In genomic region chr2:147844691-147845607, GRCh38 we compare ENCODE assay signal across 8 cellular contexts. TPM values are rescaled to one million over a fixed set of nuclear protein-coding genes. Genes with fewer than 3 reads are reported as not detected.
DNase-seq lines count a peak whose midpoint lies in the region; ATAC-seq and TF ChIP-seq lines count a peak whose summit lies in the region.

Gene ACVR2A, plus strand, starts transcription at chr2:147845029. Its CDS starts 124 bp downstream, at chr2:147845153.

- H2AFZ ChIP-seq in ACC112 (ENCODE audit: low read length, unreplicated experiment): peak within 1 kb of the TSS; percentile 88

- no peak for TF ChIP-seq CTCF in mucosa of descending colon (IDR thresholded peaks at IDR 0.05)

- ATAC-seq in GM18519 (IDR thresholded peaks at IDR 0.05; ENCODE audit: low FRiP score, unreplicated experiment) (peak; percentile 50), HG03039 (IDR thresholded peaks at IDR 0.05; ENCODE audit: unreplicated experiment) (peak; percentile 37), mucosa of descending colon (peak; percentile 27)
- peak; percentile 72 for ATAC-seq in stimulated activated memory B cell treated with anti-CD40 and anti-IgM and Interleukin-4, amounts not matched to agents 10 μg/mL and 1 μg/mL and 100 μg/mL, for 72 hours

- H3K27ac ChIP-seq in ACC112 (ENCODE audit: low read depth, low read length) (peak within 1 kb of the TSS; percentile 87), epithelial cell of prostate (peak within 1 kb of the TSS; percentile 94)

- peaks cover 2% of the 10 kb centered on the region for H3K9me3 Mint-ChIP-seq in stimulated activated memory B cell treated with anti-CD40 and anti-IgM and Interleukin-4, amounts not matched to agents 10 μg/mL and 1 μg/mL and 100 μg/mL, for 72 hours

- H3K36me3 ChIP-seq in ACC112 (ENCODE audit: insufficient read depth, low read length) (no peaks in the 10 kb centered on the region), mucosa of descending colon (ENCODE audit: low read depth) (no peaks in the 10 kb centered on the region)

- H3K4me1 ChIP-seq in ACC112 (ENCODE audit: control insufficient read depth, insufficient read depth, low read length, unreplicated experiment) (peaks cover 14% of the 10 kb centered on the region), mucosa of descending colon (ENCODE audit: low read depth) (peaks cover 2% of the 10 kb centered on the region)

- H3K79me2 ChIP-seq in ACC112 (ENCODE audit: control insufficient read depth, insufficient read depth, low read length, unreplicated experiment): peaks cover 44% of the 10 kb centered on the region

- peaks cover 41% of the 10 kb centered on the region for H3K27me3 Mint-ChIP-seq in stimulated activated memory B cell treated with anti-CD40 and anti-IgM and Interleukin-4, amounts not matched to agents 10 μg/mL and 1 μg/mL and 100 μg/mL, for 72 hours

- DNase-seq in NCI-H345 (lab: John Stamatoyannopoulos, UW) (peak; percentile 73), epithelial cell of prostate (ENCODE audit: low read depth, low spot score) (no peak), mucosa of descending colon (peak; percentile 52 to 72 (median 59))
- DNase-seq in activated CD8-positive, alpha-beta memory T cell treated with anti-CD3 and anti-CD28 coated beads, Interleukin-2, amount 50 U/mL, for 24 hours (ENCODE audit: extremely low read depth): peak; percentile 14

- no peaks in the 10 kb centered on the region for H3K9me3 ChIP-seq in mucosa of descending colon

- H3K4me3 ChIP-seq in ACC112 (ENCODE audit: low read depth, low read length) (peak within 1 kb of the TSS; percentile 90), mucosa of descending colon (peak within 1 kb of the TSS; percentile 61)

- peak within 1 kb of the TSS; percentile 85 for H3K27ac Mint-ChIP-seq in stimulated activated memory B cell treated with anti-CD40 and anti-IgM and Interleukin-4, amounts not matched to agents 10 μg/mL and 1 μg/mL and 100 μg/mL, for 72 hours

- H3K27me3 ChIP-seq in ACC112 (ENCODE audit: insufficient read depth, low read length): no peaks in the 10 kb centered on the region

- peak within 1 kb of the TSS; percentile 86 for H3K4me3 Mint-ChIP-seq in stimulated activated memory B cell treated with anti-CD40 and anti-IgM and Interleukin-4, amounts not matched to agents 10 μg/mL and 1 μg/mL and 100 μg/mL, for 72 hours

- intact Hi-C loops in mucosa of descending colon (cut with DNase I, micrococcal nuclease): loop anchor here in 1 of 2 donors (10.0 kb wide), 1 partner anchor 210 kb away; no protein-coding TSS in a partner anchor

- H3K36me3 Mint-ChIP-seq in stimulated activated memory B cell treated with anti-CD40 and anti-IgM and Interleukin-4, amounts not matched to agents 10 μg/mL and 1 μg/mL and 100 μg/mL, for 72 hours: no peaks in the 10 kb centered on the region

- H3K4me1 Mint-ChIP-seq in stimulated activated memory B cell treated with anti-CD40 and anti-IgM and Interleukin-4, amounts not matched to agents 10 μg/mL and 1 μg/mL and 100 μg/mL, for 72 hours: peaks cover 36% of the 10 kb centered on the region

RNA-seq across cellular contexts. Expression of gene ACVR2A, which starts in this region (rescaled TPM):
- total RNA-seq in mucosa of descending colon: 10 to 100 TPM; 19.7 to 33.0 (median 29.0) TPM
